Comparison of ENCODE assay signal across 19 cellular contexts in genomic region chr1:202564958-202565497, GRCh38.
DNase-seq lines count a peak whose midpoint lies in the region; ATAC-seq and TF ChIP-seq lines count a peak whose summit lies in the region.
"Had no signal": no experiment of that assay in that cellular context is flagged by ENCODE, and none has a peak within 500 bp of the region (broad histone marks: within the 10 kb centered on the region; RNA-seq: fewer than 3 reads in every experiment).

No MANE protein-coding gene starts in this region.

- no peaks in the 10 kb centered on the region for H3K27me3 Mint-ChIP-seq in GM23338 (ENCODE audit: insufficient read depth, low read depth, poor library complexity)
- H3K27me3 Mint-ChIP-seq in natural killer cell treated with Interleukin-12 subunit alpha and Interleukin-12 subunit beta and Interleukin-15 and Interleukin-18, amount 100 ng/mL, for 72 hours = no peaks in the 10 kb centered on the region

- ATAC-seq in GM23338 (no peak), GM18519 (IDR thresholded peaks at IDR 0.05; ENCODE audit: low FRiP score, unreplicated experiment) (no peak), GM19324 (IDR thresholded peaks at IDR 0.05; ENCODE audit: low FRiP score, unreplicated experiment) (no peak)
- peak in 1 of 2 donors; percentile 63 for ATAC-seq in natural killer cell treated with Interleukin-12 subunit alpha and Interleukin-12 subunit beta and Interleukin-15 and Interleukin-18, amount 100 ng/mL, for 72 hours

- H3K36me3 ChIP-seq in GM23338 (ENCODE audit: insufficient read depth) = no peaks in the 10 kb centered on the region
- H3K36me3 ChIP-seq in ascending aorta = peaks cover 41 to 48% of the 10 kb centered on the region in 2 donors
- no peaks in the 10 kb centered on the region for H3K36me3 ChIP-seq in thyroid gland
- no peaks in the 10 kb centered on the region for H3K36me3 ChIP-seq in GM23248 (ENCODE audit: low read depth)
- H3K36me3 ChIP-seq: adrenal gland had no signal

- H4K20me1 ChIP-seq in GM23338 (replicated peaks; ENCODE audit: insufficient read depth) (no peaks in the 10 kb centered on the region), GM23248 (ENCODE audit: insufficient read depth) (no peaks in the 10 kb centered on the region)

- in situ Hi-C loops in GM23248 (cut with MboI) = no loop called here

- H3K4me3 ChIP-seq in GM23338 = no peak overlapping the region
- no peak overlapping the region for H3K4me3 ChIP-seq in ascending aorta
- no peak overlapping the region for H3K4me3 ChIP-seq in thyroid gland (replicated peaks in 1 of 3)
- no peak overlapping the region for H3K4me3 ChIP-seq in GM23248
- H3K4me3 ChIP-seq: adrenal gland, PC-9 had no signal

- H3K4me1 ChIP-seq in GM23338 (ENCODE audit: insufficient read depth) = peaks cover 48% of the 10 kb centered on the region
- H3K4me1 ChIP-seq in ascending aorta = peaks cover 23 to 94% of the 10 kb centered on the region in 2 donors
- peaks cover 56 to 78% of the 10 kb centered on the region in 2 donors for H3K4me1 ChIP-seq in thyroid gland
- H3K4me1 ChIP-seq in GM23248 (ENCODE audit: insufficient read depth) = peaks cover 38% of the 10 kb centered on the region

- peaks cover 68% of the 10 kb centered on the region for H3K4me1 Mint-ChIP-seq in GM23338
- H3K4me1 Mint-ChIP-seq in natural killer cell treated with Interleukin-12 subunit alpha and Interleukin-12 subunit beta and Interleukin-15 and Interleukin-18, amount 100 ng/mL, for 72 hours (ENCODE audit: low read depth in 2 of 2) = peaks cover 21 to 35% of the 10 kb centered on the region in 2 donors

- H3K4me2 ChIP-seq in GM23338 (no peak overlapping the region), GM23248 (ENCODE audit: unreplicated experiment) (no peak overlapping the region)
- H3K4me2 ChIP-seq: PC-9 had no signal

- intact Hi-C loops in ascending aorta (cut with DNase I) = no loop called here
- intact Hi-C loops in thyroid gland (cut with DNase I) = no loop called here

- no peak overlapping the region for H2AFZ ChIP-seq in GM23338
- H2AFZ ChIP-seq in GM23248 = no peak overlapping the region
- H2AFZ ChIP-seq: PC-9 had no signal

- no peak for TF ChIP-seq CTCF in GM23338 (conservative IDR thresholded peaks at IDR 0.05; ENCODE audit: low read depth in 2 of 2)
- TF ChIP-seq CTCF in ascending aorta (IDR thresholded peaks at IDR 0.05) = no peak
- TF ChIP-seq CTCF in thyroid gland (IDR thresholded peaks at IDR 0.05) = no peak

- H3K9me3 Mint-ChIP-seq in GM23338 = no peaks in the 10 kb centered on the region
- H3K9me3 Mint-ChIP-seq in natural killer cell treated with Interleukin-12 subunit alpha and Interleukin-12 subunit beta and Interleukin-15 and Interleukin-18, amount 100 ng/mL, for 72 hours = no peaks in the 10 kb centered on the region

- no peaks in the 10 kb centered on the region for H3K79me2 ChIP-seq in GM23338 (replicated peaks; ENCODE audit: insufficient read depth)
- no peaks in the 10 kb centered on the region for H3K79me2 ChIP-seq in GM23248 (ENCODE audit: insufficient read depth)

- H3K27ac ChIP-seq in GM23338 (ENCODE audit: low read depth) = no peak overlapping the region
- peak overlapping the region; percentile 78 to 79 for H3K27ac ChIP-seq in ascending aorta
- H3K27ac ChIP-seq in thyroid gland = peak overlapping the region; percentile 64 to 96 (median 89)
- no peak overlapping the region for H3K27ac ChIP-seq in GM23248
- H3K27ac ChIP-seq: PC-9 had no signal

- H3K27ac Mint-ChIP-seq in GM23338 = peak overlapping the region; percentile 54; the same call in 1 of the 2 replicates
- H3K27ac Mint-ChIP-seq in natural killer cell treated with Interleukin-12 subunit alpha and Interleukin-12 subunit beta and Interleukin-15 and Interleukin-18, amount 100 ng/mL, for 72 hours = peak overlapping the region in 1 of 2 donors; percentile 38

- no peak overlapping the region for H3K4me3 Mint-ChIP-seq in GM23338
- peak overlapping the region; percentile 5 for H3K4me3 Mint-ChIP-seq in natural killer cell treated with Interleukin-12 subunit alpha and Interleukin-12 subunit beta and Interleukin-15 and Interleukin-18, amount 100 ng/mL, for 72 hours

- no peak for TF ChIP-seq POLR2A in thyroid gland (IDR thresholded peaks at IDR 0.05)

- H3K27me3 ChIP-seq in GM23338 (ENCODE audit: insufficient read depth) (no peaks in the 10 kb centered on the region), ascending aorta (no peaks in the 10 kb centered on the region), thyroid gland (no peaks in the 10 kb centered on the region), GM23248 (replicated peaks; ENCODE audit: insufficient read depth) (no peaks in the 10 kb centered on the region)
- H3K27me3 ChIP-seq: adrenal gland had no signal

- H3F3A ChIP-seq in GM23338 (replicated peaks; ENCODE audit: low read depth) (no peaks in the 10 kb centered on the region), GM23248 (ENCODE audit: insufficient read depth) (peaks cover 29% of the 10 kb centered on the region)

- WGBS in thyroid gland, 2 donors = 83 to 91% methylated on average over 2 of the region's 2 CpGs
- WGBS in GM23248 (ENCODE audit: low coverage in 1 of 2, low lambda C conversion rate in 2 of 2, missing lambda C conversion rate in 2 of 2), 2 experiments = 42 to 48% methylated on average over 2 of the region's 2 CpGs

- no peak for DNase-seq in GM23338 (ENCODE audit: low spot score)
- no peak for DNase-seq in ascending aorta (ENCODE audit: low spot score in 2 of 2)
- DNase-seq in natural killer cell treated with Interleukin-12 subunit alpha and Interleukin-12 subunit beta and Interleukin-15 and Interleukin-18, amount 100 ng/mL, for 72 hours (ENCODE audit: low spot score) = no peak
- DNase-seq in thyroid gland = no peak
- no peak for DNase-seq in NCI-H2107 (lab: John Stamatoyannopoulos, UW)
- no peak for DNase-seq in GM23248
- DNase-seq: activated CD4-positive, alpha-beta T cell treated with anti-CD3 and anti-CD28 coated beads for 4 hours; activated effector memory CD4-positive, alpha-beta T cell treated with anti-CD3 and anti-CD28 coated beads, Interleukin-2, amount 50 U/mL, for 16 hours; adrenal gland; Calu3; effector CD8-positive, alpha-beta T cell; glutamatergic neuron; Kasumi-1; mesenchymal stem cell; NCI-H774; PC-9; T-helper 9 cell had no signal

- no peak overlapping the region for H3K9ac ChIP-seq in GM23248

- no peaks in the 10 kb centered on the region for H3K36me3 Mint-ChIP-seq in GM23338 (ENCODE audit: low read depth)
- H3K36me3 Mint-ChIP-seq in natural killer cell treated with Interleukin-12 subunit alpha and Interleukin-12 subunit beta and Interleukin-15 and Interleukin-18, amount 100 ng/mL, for 72 hours = peaks cover 4% of the 10 kb centered on the region

- H3K9me2 ChIP-seq in GM23338 (ENCODE audit: insufficient read depth) (no peaks in the 10 kb centered on the region), GM23248 (ENCODE audit: insufficient read depth) (no peaks in the 10 kb centered on the region)

- H3K9me3 ChIP-seq in ascending aorta (no peaks in the 10 kb centered on the region), thyroid gland (no peaks in the 10 kb centered on the region), GM23248 (ENCODE audit: low read depth) (no peaks in the 10 kb centered on the region)
- H3K9me3 ChIP-seq: adrenal gland had no signal

TF ChIP-seq in GM23338, 12 proteins besides CTCF, POLR2A, EP300 and RAD21 (continues in another document):
- no peak for TF ChIP-seq ZNF114 (CRISPR knock-in tag; IDR thresholded peaks at IDR 0.05)
- no peak for TF ChIP-seq CREB1 (CRISPR knock-in tag; IDR thresholded peaks at IDR 0.05; ENCODE audit: low read depth)
- TF ChIP-seq ZNF331 (CRISPR knock-in tag; IDR thresholded peaks at IDR 0.05; ENCODE audit: low read depth) = no peak
- TF ChIP-seq JUNB (IDR thresholded peaks at IDR 0.05; ENCODE audit: unreplicated experiment) = no peak
- no peak for TF ChIP-seq EZH2phosphoT487 (IDR thresholded peaks at IDR 0.05; ENCODE audit: unreplicated experiment)
- no peak for TF ChIP-seq NANOG (IDR thresholded peaks at IDR 0.05; ENCODE audit: borderline replicate concordance)
- TF ChIP-seq STAT1 (IDR thresholded peaks at IDR 0.05; ENCODE audit: unreplicated experiment) = no peak
- TF ChIP-seq POLR2AphosphoS5 (IDR thresholded peaks at IDR 0.05; ENCODE audit: low read depth) = no peak
- no peak for TF ChIP-seq REST (IDR thresholded peaks at IDR 0.05; ENCODE audit: unreplicated experiment)
- TF ChIP-seq, protein P1, sequence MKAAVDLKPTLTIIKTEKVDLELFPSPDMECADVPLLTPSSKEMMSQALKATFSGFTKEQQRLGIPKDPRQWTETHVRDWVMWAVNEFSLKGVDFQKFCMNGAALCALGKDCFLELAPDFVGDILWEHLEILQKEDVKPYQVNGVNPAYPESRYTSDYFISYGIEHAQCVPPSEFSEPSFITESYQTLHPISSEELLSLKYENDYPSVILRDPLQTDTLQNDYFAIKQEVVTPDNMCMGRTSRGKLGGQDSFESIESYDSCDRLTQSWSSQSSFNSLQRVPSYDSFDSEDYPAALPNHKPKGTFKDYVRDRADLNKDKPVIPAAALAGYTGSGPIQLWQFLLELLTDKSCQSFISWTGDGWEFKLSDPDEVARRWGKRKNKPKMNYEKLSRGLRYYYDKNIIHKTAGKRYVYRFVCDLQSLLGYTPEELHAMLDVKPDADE (IDR thresholded peaks at IDR 0.05) = no peak
- TF ChIP-seq EZH2 (IDR thresholded peaks at IDR 0.05; ENCODE audit: low read depth, unreplicated experiment) = no peak

Comparison
In these comparisons a context has a peak if more than half of its experiments do, and no peak if none do; other contexts are left out.
1. H3K27ac ChIP-seq: peak in ascending aorta (2 of 2) and thyroid gland (3 of 3); none in GM23338 (single experiment) and GM23248 (single experiment).